In the genomic region with DNA sequence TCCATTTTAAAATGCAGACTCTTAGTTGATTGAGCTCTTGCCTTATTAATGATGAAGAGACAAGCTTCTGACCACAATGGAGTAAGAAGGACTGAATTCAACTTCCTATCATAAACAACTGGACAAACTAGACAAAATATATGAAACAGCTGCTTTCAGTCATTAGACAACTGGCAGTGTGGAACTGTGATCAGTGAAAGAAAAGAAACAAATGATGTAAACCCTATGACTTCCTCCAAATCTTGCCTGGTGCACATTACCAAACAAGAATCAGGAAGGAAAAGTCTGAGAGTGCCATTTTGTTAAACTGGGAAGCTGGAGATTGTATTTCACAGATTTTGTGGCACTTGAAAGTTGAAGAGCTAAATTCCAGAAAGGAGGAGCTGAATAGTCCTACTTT, we compare ENCODE assay signal across 36 cellular contexts.
"Had no signal": no experiment of that assay in that cellular context is flagged by ENCODE, and none has a peak within 500 bp of the region (broad histone marks: within the 10 kb centered on the region; RNA-seq: fewer than 3 reads in every experiment).

No MANE protein-coding gene starts in this region.

- H3K27me3 ChIP-seq: adrenal gland, body of pancreas, brain microvascular endothelial cell, breast epithelium had no signal

- H3K27ac Mint-ChIP-seq: activated B cell treated with CpG ODN at 0.5 μM for 24 hours; activated CD4-positive, alpha-beta memory T cell treated with anti-CD3 and anti-CD28 coated beads for 36 hours; activated CD4-positive, alpha-beta T cell treated with anti-CD3 and anti-CD28 coated beads, Interleukin-2, amount 10 ng/mL, durations not matched to agents 24 days and 14 days; activated CD8-positive, alpha-beta T cell treated with anti-CD3 and anti-CD28 coated beads for 36 hours; activated naive CD4-positive, alpha-beta T cell treated with anti-CD3 and anti-CD28 coated beads for 36 hours; activated naive CD4-positive, alpha-beta T cell treated with anti-CD3 and anti-CD28 coated beads, Interleukin-2, amount 50 U/mL, for 72 hours; activated naive CD8-positive, alpha-beta T cell treated with anti-CD3 and anti-CD28 coated beads for 36 hours; activated T-cell treated with anti-CD3 and anti-CD28 coated beads, Interleukin-2, amount 50 U/mL, for 72 hours; activated T-helper 1 cell treated with anti-CD3 and anti-CD28 coated beads, Interleukin-12 subunit alpha, Interleukin-12 subunit beta, Interleukin-2, Interleukin-4 antibody, amounts not matched to agents 30 ng/mL and 10 ng/mL and 1 ng/mL, durations not matched to agents 14 hours and 24 hours and 36 hours; activated T-helper 17 cell treated with anti-CD3 and anti-CD28 coated beads, Interleukin-2, amount 50 U/mL, for 72 hours; T-helper 1 cell treated with Interleukin-12 subunit alpha and Interleukin-12 subunit beta and Interleukin-4 antibody, amounts not matched to agents 30 μg/mL and 1 μg/mL, for 36 hours; T-helper 2 cell treated with Interferon-gamma antibody and Interleukin-4, amounts not matched to agents 5 μg/mL and 100 μg/mL, for 36 hours had no signal

- H3K27ac ChIP-seq: adrenal gland, body of pancreas, brain microvascular endothelial cell, breast epithelium, VCaP had no signal

- H3K4me3 ChIP-seq: adrenal gland, body of pancreas, breast epithelium had no signal

- H3K9me3 ChIP-seq: adrenal gland, body of pancreas, breast epithelium had no signal

- H3K9me3 Mint-ChIP-seq: activated CD4-positive, alpha-beta memory T cell treated with anti-CD3 and anti-CD28 coated beads for 36 hours; activated CD4-positive, alpha-beta T cell treated with anti-CD3 and anti-CD28 coated beads, Interleukin-2, amount 10 ng/mL, durations not matched to agents 24 days and 14 days; activated CD8-positive, alpha-beta T cell treated with anti-CD3 and anti-CD28 coated beads for 36 hours; activated naive CD4-positive, alpha-beta T cell treated with anti-CD3 and anti-CD28 coated beads for 36 hours; activated T-cell treated with anti-CD3 and anti-CD28 coated beads, Interleukin-2, amount 50 U/mL, for 4 hours; activated T-helper 1 cell treated with anti-CD3 and anti-CD28 coated beads, Interleukin-12 subunit alpha, Interleukin-12 subunit beta, Interleukin-2, Interleukin-4 antibody, amounts not matched to agents 30 ng/mL and 10 ng/mL and 1 ng/mL, durations not matched to agents 14 hours and 24 hours and 36 hours; activated T-helper 17 cell treated with anti-CD3 and anti-CD28 coated beads, Interleukin-2, amount 50 U/mL, for 72 hours; central memory CD8-positive, alpha-beta T cell; T-helper 1 cell treated with Interleukin-12 subunit alpha and Interleukin-12 subunit beta and Interleukin-4 antibody, amounts not matched to agents 30 μg/mL and 1 μg/mL, for 36 hours; T-helper 2 cell treated with Interferon-gamma antibody and Interleukin-4, amounts not matched to agents 5 μg/mL and 100 μg/mL, for 36 hours had no signal

- H3K4me1 ChIP-seq: adrenal gland, body of pancreas, breast epithelium had no signal

- H3K36me3 ChIP-seq: adrenal gland, brain microvascular endothelial cell, breast epithelium had no signal

- H3K4me3 Mint-ChIP-seq: activated B cell treated with CpG ODN at 0.5 μM for 24 hours; activated CD4-positive, alpha-beta memory T cell treated with anti-CD3 and anti-CD28 coated beads for 36 hours; activated CD4-positive, alpha-beta T cell treated with anti-CD3 and anti-CD28 coated beads, Interleukin-2, amount 10 ng/mL, durations not matched to agents 24 days and 14 days; activated CD8-positive, alpha-beta T cell treated with anti-CD3 and anti-CD28 coated beads for 36 hours; activated naive CD4-positive, alpha-beta T cell treated with anti-CD3 and anti-CD28 coated beads for 36 hours; activated naive CD8-positive, alpha-beta T cell treated with anti-CD3 and anti-CD28 coated beads for 36 hours; activated T-cell treated with anti-CD3 and anti-CD28 coated beads, Interleukin-2, amount 50 U/mL, for 4 hours; activated T-cell treated with anti-CD3 and anti-CD28 coated beads, Interleukin-2, amount 50 U/mL, for 72 hours; activated T-helper 1 cell treated with anti-CD3 and anti-CD28 coated beads, Interleukin-12 subunit alpha, Interleukin-12 subunit beta, Interleukin-2, Interleukin-4 antibody, amounts not matched to agents 30 ng/mL and 10 ng/mL and 1 ng/mL, durations not matched to agents 14 hours and 24 hours and 36 hours; activated T-helper 17 cell treated with anti-CD3 and anti-CD28 coated beads, Interleukin-2, amount 50 U/mL, for 72 hours; central memory CD8-positive, alpha-beta T cell; T-helper 1 cell treated with Interleukin-12 subunit alpha and Interleukin-12 subunit beta and Interleukin-4 antibody, amounts not matched to agents 30 μg/mL and 1 μg/mL, for 36 hours; T-helper 2 cell treated with Interferon-gamma antibody and Interleukin-4, amounts not matched to agents 5 μg/mL and 100 μg/mL, for 36 hours had no signal

- H3K4me1 Mint-ChIP-seq: activated B cell treated with CpG ODN at 0.5 μM for 24 hours; activated CD4-positive, alpha-beta T cell treated with anti-CD3 and anti-CD28 coated beads, Interleukin-2, amount 10 ng/mL, durations not matched to agents 24 days and 14 days; activated naive CD8-positive, alpha-beta T cell treated with anti-CD3 and anti-CD28 coated beads for 36 hours; activated T-helper 17 cell treated with anti-CD3 and anti-CD28 coated beads, Interleukin-2, amount 50 U/mL, for 72 hours; central memory CD8-positive, alpha-beta T cell had no signal

- DNase-seq: activated B cell treated with CpG ODN at 0.5 μM for 24 hours; activated CD4-positive, alpha-beta memory T cell treated with anti-CD3 and anti-CD28 coated beads for 36 hours; activated CD4-positive, alpha-beta T cell treated with anti-CD3 and anti-CD28 coated beads for 4 hours; activated CD4-positive, alpha-beta T cell treated with anti-CD3 and anti-CD28 coated beads, Interleukin-2, amount 10 ng/mL, durations not matched to agents 24 days and 14 days; activated CD4-positive, alpha-beta T cell treated with anti-CD3 and anti-CD28 coated beads, Interleukin-2, amount 50 U/mL, for 1 hour; activated CD4-positive, alpha-beta T cell treated with anti-CD3 and anti-CD28 coated beads, Interleukin-2, amount 50 U/mL, for 4 hours; activated CD4-positive, CD25-positive, alpha-beta regulatory T cell treated with anti-CD3 and anti-CD28 coated beads, Interleukin-2, amount 50 U/mL, for 72 hours; activated CD8-positive, alpha-beta memory T cell treated with anti-CD3 and anti-CD28 coated beads, Interleukin-2, amount 50 U/mL, for 4 hours; activated CD8-positive, alpha-beta T cell treated with anti-CD3 and anti-CD28 coated beads for 36 hours; activated effector memory CD4-positive, alpha-beta T cell treated with anti-CD3 and anti-CD28 coated beads, Interleukin-2, amount 50 U/mL, for 16 hours; activated gamma-delta T cell treated with Interleukin-2 at 50 U/mL for 16 hours; activated naive CD4-positive, alpha-beta T cell; activated naive CD4-positive, alpha-beta T cell treated with anti-CD3 and anti-CD28 coated beads for 36 hours; activated naive CD4-positive, alpha-beta T cell treated with anti-CD3 and anti-CD28 coated beads, Interleukin-2, amount 50 U/mL, for 16 hours; activated naive CD8-positive, alpha-beta T cell treated with anti-CD3 and anti-CD28 coated beads for 36 hours; activated T-cell treated with anti-CD3 and anti-CD28 coated beads for 4 hours; activated T-cell treated with anti-CD3 and anti-CD28 coated beads, Interleukin-2, amount 50 U/mL, for 1 hour; activated T-cell treated with anti-CD3 and anti-CD28 coated beads, Interleukin-2, amount 50 U/mL, for 4 hours; activated T-cell treated with anti-CD3 and anti-CD28 coated beads, Interleukin-2, amount 50 U/mL, for 72 hours; adrenal gland; amniotic stem cell; aorta; body of pancreas; brain microvascular endothelial cell; caudate nucleus; SW 1271; T-helper 1 cell; T-helper 9 cell had no signal

- ATAC-seq: activated CD8-positive, alpha-beta T cell treated with anti-CD3 and anti-CD28 coated beads for 36 hours; activated naive CD4-positive, alpha-beta T cell treated with anti-CD3 and anti-CD28 coated beads, Interleukin-2, amount 50 U/mL, for 72 hours; activated T-cell treated with anti-CD3 and anti-CD28 coated beads, Interleukin-2, amount 50 U/mL, for 4 hours; activated T-cell treated with anti-CD3 and anti-CD28 coated beads, Interleukin-2, amount 50 U/mL, for 72 hours; activated T-helper 17 cell treated with anti-CD3 and anti-CD28 coated beads, Interleukin-2, amount 50 U/mL, for 72 hours; body of pancreas had no signal

- H3K27me3 Mint-ChIP-seq: activated B cell treated with CpG ODN at 0.5 μM for 24 hours; activated CD4-positive, alpha-beta memory T cell treated with anti-CD3 and anti-CD28 coated beads for 36 hours; activated CD4-positive, alpha-beta T cell treated with anti-CD3 and anti-CD28 coated beads, Interleukin-2, amount 10 ng/mL, durations not matched to agents 24 days and 14 days; activated CD8-positive, alpha-beta T cell treated with anti-CD3 and anti-CD28 coated beads for 36 hours; activated naive CD8-positive, alpha-beta T cell treated with anti-CD3 and anti-CD28 coated beads for 36 hours; activated T-helper 17 cell treated with anti-CD3 and anti-CD28 coated beads, Interleukin-2, amount 50 U/mL, for 72 hours; central memory CD8-positive, alpha-beta T cell had no signal

- H3K36me3 Mint-ChIP-seq: activated CD4-positive, alpha-beta memory T cell treated with anti-CD3 and anti-CD28 coated beads for 36 hours; activated naive CD4-positive, alpha-beta T cell treated with anti-CD3 and anti-CD28 coated beads, Interleukin-2, amount 50 U/mL, for 72 hours; activated naive CD8-positive, alpha-beta T cell treated with anti-CD3 and anti-CD28 coated beads for 36 hours had no signal
